In the genomic region with DNA sequence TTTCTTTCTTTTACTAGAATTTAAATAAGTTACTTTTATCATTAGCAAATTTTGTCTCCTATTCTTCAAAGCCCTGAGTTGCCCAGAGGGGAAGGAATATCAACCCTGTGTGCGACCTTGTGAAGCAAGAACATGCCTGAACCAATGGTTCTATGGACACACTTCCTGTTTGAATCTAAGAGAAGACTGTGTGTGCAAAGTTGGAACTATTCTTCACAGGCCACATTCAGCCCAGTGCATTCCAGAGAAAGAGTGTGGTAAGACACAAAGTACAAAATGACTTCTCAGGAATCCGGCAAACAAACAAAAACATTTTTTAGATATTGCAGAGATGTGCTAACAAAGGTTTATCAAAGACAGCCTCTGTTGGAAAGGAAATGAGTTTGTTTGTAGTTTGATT, we compare ENCODE assay signal across 18 cellular contexts.
A peak's percentile ranks its signal among the peaks of the same experiment; 100 is the strongest.
DNase-seq lines count a peak whose midpoint lies in the region; ATAC-seq lines count a peak whose summit lies in the region.
"Had no signal": no experiment of that assay in that cellular context is flagged by ENCODE, and none has a peak within 500 bp of the region (broad histone marks: within the 10 kb centered on the region; RNA-seq: fewer than 3 reads in every experiment).

No MANE protein-coding gene starts in this region.

- H3K27ac ChIP-seq in Karpas-422 (ENCODE audit: low read length): no peak overlapping the region
- H3K27ac ChIP-seq in right cardiac atrium (ENCODE audit: low read length): no peak overlapping the region
- H3K27ac ChIP-seq: prostate gland had no signal

- intact Hi-C loops in sciatic nerve (cut with DNase I) (no loop called here), right cardiac atrium (cut with DNase I) (no loop called here)

- H3K4me3 ChIP-seq in Karpas-422 (ENCODE audit: low read length) (no peak overlapping the region), right cardiac atrium (ENCODE audit: low read length) (no peak overlapping the region)
- H3K4me3 ChIP-seq: prostate gland had no signal

- no peaks in the 10 kb centered on the region for H3K9me3 ChIP-seq in Karpas-422 (ENCODE audit: low read length)
- no peaks in the 10 kb centered on the region for H3K9me3 ChIP-seq in right cardiac atrium (ENCODE audit: control insufficient read depth, low read length)
- H3K9me3 ChIP-seq: BE2C, prostate gland, SK-N-SH had no signal

- no peaks in the 10 kb centered on the region for H3K79me2 ChIP-seq in Karpas-422 (ENCODE audit: low read length)

- H3K4me2 ChIP-seq in Karpas-422 (ENCODE audit: low read depth, low read length, poor library complexity, severe bottlenecking): no peak overlapping the region
- H3K4me2 ChIP-seq: SK-N-SH had no signal

- H3K36me3 ChIP-seq in Karpas-422 (ENCODE audit: insufficient read depth, low read length): no peaks in the 10 kb centered on the region
- H3K36me3 ChIP-seq: BE2C, prostate gland had no signal

- H3K27me3 ChIP-seq in Karpas-422 (ENCODE audit: low read length) (no peaks in the 10 kb centered on the region), right cardiac atrium (ENCODE audit: control insufficient read depth, insufficient read depth) (no peaks in the 10 kb centered on the region)
- H3K27me3 ChIP-seq: BE2C had no signal

- DNase-seq in GM03348 (ENCODE audit: low spot score) (peak; percentile 2), amniotic epithelial cell (ENCODE audit: low read depth) (peak; percentile 84), fibroblast of peridontal ligament (ENCODE audit: extremely low read depth) (peak; percentile 52), sciatic nerve (ENCODE audit: low spot score) (no peak), Karpas-422 (no peak), GOT3 (lab: John Stamatoyannopoulos, UW) (no peak), right cardiac atrium (no peak)
- no peak for DNase-seq in activated T-cell treated with anti-CD3 and anti-CD28 coated beads, Interleukin-2, amount 50 U/mL, for 1 hour
- DNase-seq: activated CD4-positive, alpha-beta T cell treated with anti-CD3 and anti-CD28 coated beads, Interleukin-2, amount 50 U/mL, for 4 hours; activated T-cell treated with anti-CD3 and anti-CD28 coated beads, Interleukin-2, amount 50 U/mL, for 4 hours; BE2C; central memory CD4-positive, alpha-beta T cell; DMS 273 treated with DMSO at 0.1 percent for 48 hours; NCI-H187; NCI-H526; SK-N-SH had no signal

- H3K9me2 ChIP-seq in Karpas-422 (replicated peaks; ENCODE audit: insufficient read depth, low read length): no peaks in the 10 kb centered on the region
- H3K9me2 ChIP-seq: SK-N-SH had no signal

- peak; percentile 55 for ATAC-seq in sciatic nerve
- no peak for ATAC-seq in right cardiac atrium
- ATAC-seq: activated naive CD4-positive, alpha-beta T cell treated with anti-CD3 and anti-CD28 coated beads, Interleukin-2, amount 50 U/mL, for 72 hours; activated T-cell treated with anti-CD3 and anti-CD28 coated beads, Interleukin-2, amount 50 U/mL, for 4 hours had no signal

- H3K4me1 ChIP-seq in Karpas-422 (ENCODE audit: low read length) (no peaks in the 10 kb centered on the region), right cardiac atrium (ENCODE audit: control insufficient read depth, insufficient read depth, low read length) (no peaks in the 10 kb centered on the region)
- H3K4me1 ChIP-seq: BE2C, prostate gland had no signal

- WGBS in right cardiac atrium: 84% methylated on average over 2 of the region's 2 CpGs

- no peak overlapping the region for H2AFZ ChIP-seq in Karpas-422 (ENCODE audit: low read length)

- H3K9ac ChIP-seq in Karpas-422 (ENCODE audit: low read length): no peak overlapping the region
- H3K9ac ChIP-seq: SK-N-SH had no signal

- H4K20me1 ChIP-seq in Karpas-422 (ENCODE audit: insufficient read depth, low read depth, low read length): no peaks in the 10 kb centered on the region

Comparison
In these comparisons a context has a peak if more than half of its experiments do, and no peak if none do; other contexts are left out.
1. DNase-seq: peak in GM03348 (single experiment), amniotic epithelial cell (single experiment) and fibroblast of peridontal ligament (single experiment); none in sciatic nerve (single experiment), Karpas-422 (single experiment), GOT3 (single experiment), activated T-cell treated with anti-CD3 and anti-CD28 coated beads, Interleukin-2, amount 50 U/mL, for 1 hour (single experiment) and right cardiac atrium (0 of 3).